20 cellular contexts compared by ENCODE assay signal in genomic region chr20:3226864-3227263, GRCh38. TPM values are rescaled to one million over a fixed set of nuclear protein-coding genes. Genes with fewer than 3 reads are reported as not detected.
"Had no signal": no experiment of that assay in that cellular context is flagged by ENCODE, and none has a peak within 500 bp of the region (broad histone marks: within the 10 kb centered on the region; RNA-seq: fewer than 3 reads in every experiment).

No MANE protein-coding gene starts in this region.

- FAIRE-seq: islet of Langerhans had no signal

- H3K27me3 ChIP-seq: esophagus muscularis mucosa, gastrocnemius medialis, heart right ventricle, sigmoid colon, stomach, transverse colon had no signal

- H3K4me1 ChIP-seq: esophagus muscularis mucosa, sigmoid colon had no signal

- H3K4me3 Mint-ChIP-seq: endodermal cell; naive thymus-derived CD4-positive, alpha-beta T cell; stimulated activated naive B cell treated with anti-CD40 and anti-IgM and Interleukin-4, amounts not matched to agents 10 μg/mL and 1 μg/mL and 100 μg/mL, for 72 hours had no signal

- H3K27ac ChIP-seq: coronary artery, esophagus muscularis mucosa, gastrocnemius medialis, heart right ventricle, sigmoid colon, skin epidermis, stomach, thoracic aorta, transverse colon had no signal

- H3K9me3 Mint-ChIP-seq: endodermal cell; naive thymus-derived CD4-positive, alpha-beta T cell; stimulated activated naive B cell treated with anti-CD40 and anti-IgM and Interleukin-4, amounts not matched to agents 10 μg/mL and 1 μg/mL and 100 μg/mL, for 72 hours had no signal

- H3K4me3 ChIP-seq: coronary artery, esophagus muscularis mucosa, gastrocnemius medialis, heart right ventricle, sigmoid colon, skin epidermis, stomach, thoracic aorta, transverse colon had no signal

- ATAC-seq: gastrocnemius medialis; heart right ventricle; naive thymus-derived CD4-positive, alpha-beta T cell; stimulated activated naive B cell treated with anti-CD40 and anti-IgM and Interleukin-4, amounts not matched to agents 10 μg/mL and 1 μg/mL and 100 μg/mL, for 72 hours had no signal

- H3K36me3 ChIP-seq: gastrocnemius medialis, transverse colon had no signal

- DNase-seq: effector CD4-positive, alpha-beta T cell; endodermal cell; gastrocnemius medialis; heart right ventricle; hypothalamus; mesendoderm; naive thymus-derived CD4-positive, alpha-beta T cell; posterior cingulate gyrus; sigmoid colon; stimulated activated CD4-positive, alpha-beta T cell treated with anti-CD3 and anti-CD28 coated beads, Interleukin-2, amount 100 ng/mL, for 24 hours; stimulated activated CD4-positive, alpha-beta T cell treated with anti-CD3 and anti-CD28 coated beads, Interleukin-4, amount 100 ng/mL, for 4 hours; stimulated activated naive B cell treated with anti-CD40 and anti-IgM and Interleukin-4, amounts not matched to agents 10 μg/mL and 1 μg/mL and 100 μg/mL, for 72 hours; stomach; substantia nigra; transverse colon had no signal

- H3K9me3 ChIP-seq: esophagus muscularis mucosa, gastrocnemius medialis, heart right ventricle, sigmoid colon, stomach, thoracic aorta, transverse colon had no signal

- H3K27me3 Mint-ChIP-seq: naive thymus-derived CD4-positive, alpha-beta T cell; stimulated activated naive B cell treated with anti-CD40 and anti-IgM and Interleukin-4, amounts not matched to agents 10 μg/mL and 1 μg/mL and 100 μg/mL, for 72 hours had no signal

- H3K27ac Mint-ChIP-seq: endodermal cell had no signal

RNA-seq across cellular contexts. Expression of gene SLC4A11, which starts 12.1 kb away (rescaled TPM):
- polyA plus RNA-seq: naive thymus-derived CD4-positive, alpha-beta T cell had no signal
